4 cellular contexts compared by ENCODE assay signal in the genomic region with DNA sequence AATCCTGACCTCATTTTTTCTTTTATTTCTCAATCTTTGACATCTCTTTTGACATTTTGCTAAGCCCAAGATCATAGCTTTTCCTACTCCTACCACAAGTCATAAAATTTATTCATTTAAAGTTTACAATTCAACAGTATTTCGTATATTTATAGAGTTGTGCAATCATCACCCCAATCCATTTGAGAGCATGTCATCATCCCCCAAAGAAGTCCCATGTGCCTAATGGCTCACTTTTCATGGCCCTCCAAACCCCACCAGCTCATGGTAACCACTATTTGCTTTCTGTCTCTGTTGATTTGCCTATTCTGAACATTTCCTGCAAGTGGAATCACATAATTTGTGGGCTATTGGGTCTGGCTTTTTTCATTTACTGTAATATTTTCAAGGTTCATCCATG.
A peak's percentile ranks its signal among the peaks of the same experiment; 100 is the strongest.
TF ChIP-seq lines count a peak whose summit lies in the region.

No MANE protein-coding gene starts in this region.

TF ChIP-seq in HepG2, 621 proteins besides CTCF, POLR2A, EP300 and RAD21:
- TF ChIP-seq CEBPB (IDR thresholded peaks at IDR 0.05; ENCODE audit: borderline replicate concordance, low read depth, low read length) = peak; percentile 52; the same call in 1 of the 2 replicates
- no peak for TF ChIP-seq ZFP36 (IDR thresholded peaks at IDR 0.05; ENCODE audit: borderline replicate concordance, low read depth, low read length, partially characterized antibody)
- TF ChIP-seq, protein P1, sequence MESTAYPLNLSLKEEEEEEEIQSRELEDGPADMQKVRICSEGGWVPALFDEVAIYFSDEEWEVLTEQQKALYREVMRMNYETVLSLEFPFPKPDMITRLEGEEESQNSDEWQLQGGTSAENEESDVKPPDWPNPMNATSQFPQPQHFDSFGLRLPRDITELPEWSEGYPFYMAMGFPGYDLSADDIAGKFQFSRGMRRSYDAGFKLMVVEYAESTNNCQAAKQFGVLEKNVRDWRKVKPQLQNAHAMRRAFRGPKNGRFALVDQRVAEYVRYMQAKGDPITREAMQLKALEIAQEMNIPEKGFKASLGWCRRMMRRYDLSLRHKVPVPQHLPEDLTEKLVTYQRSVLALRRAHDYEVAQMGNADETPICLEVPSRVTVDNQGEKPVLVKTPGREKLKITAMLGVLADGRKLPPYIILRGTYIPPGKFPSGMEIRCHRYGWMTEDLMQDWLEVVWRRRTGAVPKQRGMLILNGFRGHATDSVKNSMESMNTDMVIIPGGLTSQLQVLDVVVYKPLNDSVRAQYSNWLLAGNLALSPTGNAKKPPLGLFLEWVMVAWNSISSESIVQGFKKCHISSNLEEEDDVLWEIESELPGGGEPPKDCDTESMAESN (CRISPR knock-in tag; conservative IDR thresholded peaks at IDR 0.05) = no peak

TF ChIP-seq in HEK293, 187 proteins besides CTCF, POLR2A, EP300 and RAD21:
- TF ChIP-seq, protein P2, sequence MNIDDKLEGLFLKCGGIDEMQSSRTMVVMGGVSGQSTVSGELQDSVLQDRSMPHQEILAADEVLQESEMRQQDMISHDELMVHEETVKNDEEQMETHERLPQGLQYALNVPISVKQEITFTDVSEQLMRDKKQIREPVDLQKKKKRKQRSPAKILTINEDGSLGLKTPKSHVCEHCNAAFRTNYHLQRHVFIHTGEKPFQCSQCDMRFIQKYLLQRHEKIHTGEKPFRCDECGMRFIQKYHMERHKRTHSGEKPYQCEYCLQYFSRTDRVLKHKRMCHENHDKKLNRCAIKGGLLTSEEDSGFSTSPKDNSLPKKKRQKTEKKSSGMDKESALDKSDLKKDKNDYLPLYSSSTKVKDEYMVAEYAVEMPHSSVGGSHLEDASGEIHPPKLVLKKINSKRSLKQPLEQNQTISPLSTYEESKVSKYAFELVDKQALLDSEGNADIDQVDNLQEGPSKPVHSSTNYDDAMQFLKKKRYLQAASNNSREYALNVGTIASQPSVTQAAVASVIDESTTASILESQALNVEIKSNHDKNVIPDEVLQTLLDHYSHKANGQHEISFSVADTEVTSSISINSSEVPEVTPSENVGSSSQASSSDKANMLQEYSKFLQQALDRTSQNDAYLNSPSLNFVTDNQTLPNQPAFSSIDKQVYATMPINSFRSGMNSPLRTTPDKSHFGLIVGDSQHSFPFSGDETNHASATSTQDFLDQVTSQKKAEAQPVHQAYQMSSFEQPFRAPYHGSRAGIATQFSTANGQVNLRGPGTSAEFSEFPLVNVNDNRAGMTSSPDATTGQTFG (tag by site-specific recombination; IDR thresholded peaks at IDR 0.05; ENCODE audit: borderline replicate concordance) = no peak
- TF ChIP-seq, protein P3, sequence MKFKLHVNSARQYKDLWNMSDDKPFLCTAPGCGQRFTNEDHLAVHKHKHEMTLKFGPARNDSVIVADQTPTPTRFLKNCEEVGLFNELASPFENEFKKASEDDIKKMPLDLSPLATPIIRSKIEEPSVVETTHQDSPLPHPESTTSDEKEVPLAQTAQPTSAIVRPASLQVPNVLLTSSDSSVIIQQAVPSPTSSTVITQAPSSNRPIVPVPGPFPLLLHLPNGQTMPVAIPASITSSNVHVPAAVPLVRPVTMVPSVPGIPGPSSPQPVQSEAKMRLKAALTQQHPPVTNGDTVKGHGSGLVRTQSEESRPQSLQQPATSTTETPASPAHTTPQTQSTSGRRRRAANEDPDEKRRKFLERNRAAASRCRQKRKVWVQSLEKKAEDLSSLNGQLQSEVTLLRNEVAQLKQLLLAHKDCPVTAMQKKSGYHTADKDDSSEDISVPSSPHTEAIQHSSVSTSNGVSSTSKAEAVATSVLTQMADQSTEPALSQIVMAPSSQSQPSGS (tag by site-specific recombination; IDR thresholded peaks at IDR 0.05; ENCODE audit: low read depth) = no peak
- TF ChIP-seq SCRT2 (tag by site-specific recombination; IDR thresholded peaks at IDR 0.05) (0 out of 2 replicates have a peak, but pooled peaks have one; percentile 4), ZNF529 (tag by site-specific recombination; IDR thresholded peaks at IDR 0.05; ENCODE audit: insufficient replicate concordance) (no peak), ZNF146 (tag by site-specific recombination; IDR thresholded peaks at IDR 0.05) (no peak)
- TF ChIP-seq, protein P4, sequence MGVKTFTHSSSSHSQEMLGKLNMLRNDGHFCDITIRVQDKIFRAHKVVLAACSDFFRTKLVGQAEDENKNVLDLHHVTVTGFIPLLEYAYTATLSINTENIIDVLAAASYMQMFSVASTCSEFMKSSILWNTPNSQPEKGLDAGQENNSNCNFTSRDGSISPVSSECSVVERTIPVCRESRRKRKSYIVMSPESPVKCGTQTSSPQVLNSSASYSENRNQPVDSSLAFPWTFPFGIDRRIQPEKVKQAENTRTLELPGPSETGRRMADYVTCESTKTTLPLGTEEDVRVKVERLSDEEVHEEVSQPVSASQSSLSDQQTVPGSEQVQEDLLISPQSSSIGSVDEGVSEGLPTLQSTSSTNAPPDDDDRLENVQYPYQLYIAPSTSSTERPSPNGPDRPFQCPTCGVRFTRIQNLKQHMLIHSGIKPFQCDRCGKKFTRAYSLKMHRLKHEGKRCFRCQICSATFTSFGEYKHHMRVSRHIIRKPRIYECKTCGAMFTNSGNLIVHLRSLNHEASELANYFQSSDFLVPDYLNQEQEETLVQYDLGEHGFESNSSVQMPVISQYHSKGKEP (tag by site-specific recombination; IDR thresholded peaks at IDR 0.05) = no peak

TF ChIP-seq in IMR-90, 13 proteins besides CTCF, POLR2A, EP300 and RAD21:
- TF ChIP-seq MAFK (IDR thresholded peaks at IDR 0.05; ENCODE audit: low read depth, low read length) = no peak
- peak; percentile 59 for TF ChIP-seq CEBPB (IDR thresholded peaks at IDR 0.05; ENCODE audit: low read depth, low read length)

TF ChIP-seq in K562, 482 proteins besides CTCF, POLR2A, EP300 and RAD21:
- TF ChIP-seq CEBPB (tag; IDR thresholded peaks at IDR 0.05) (peak; percentile 54; the same call in 1 of the 2 replicates), BCL6 (CRISPR knock-in tag; IDR thresholded peaks at IDR 0.05) (no peak), CEBPG (CRISPR knock-in tag; IDR thresholded peaks at IDR 0.05) (no peak), CEBPG (tag; conservative IDR thresholded peaks at IDR 0.05 in 1 of 2, IDR thresholded peaks at IDR 0.05 in 1 of 2) (peak in 1 of 2 experiments; percentile 48; a peak in 1 of 4 replicates)
